In genomic region chr21:41255190-41255589, GRCh38 we compare ENCODE assay signal across 21 cellular contexts.
DNase-seq lines count a peak whose midpoint lies in the region; ATAC-seq, FAIRE-seq and TF ChIP-seq lines count a peak whose summit lies in the region.
"Had no signal": no experiment of that assay in that cellular context is flagged by ENCODE, and none has a peak within 500 bp of the region (broad histone marks: within the 10 kb centered on the region; RNA-seq: fewer than 3 reads in every experiment).

No MANE protein-coding gene starts in this region.

- intact Hi-C loops in activated B cell treated with CpG ODN at 0.5 μM for 24 hours (cut with micrococcal nuclease) = no loop called here
- intact Hi-C loops in endothelial cell of umbilical vein (cut with micrococcal nuclease) = no loop called here

- H3K4me1 ChIP-seq in endothelial cell of umbilical vein (ENCODE audit: control insufficient read depth, extremely low read depth, insufficient read depth, low read length) (peaks cover 25% of the 10 kb centered on the region), osteoblast (ENCODE audit: insufficient read depth, low read length) (peaks cover 38% of the 10 kb centered on the region)
- H3K4me1 ChIP-seq: BE2C, HAP-1 had no signal

- DNase-seq in activated B cell treated with CpG ODN at 0.5 μM for 24 hours (no peak), endothelial cell of umbilical vein (ENCODE audit: low read depth, low spot score) (no peak), osteoblast (ENCODE audit: insufficient read length, low spot score, missing footprints) (no peak), H54 (ENCODE audit: insufficient read length, low spot score) (no peak), GM20000 (ENCODE audit: low spot score) (no peak), frontal cortex (ENCODE audit: low spot score in 2 of 2) (no peak)
- DNase-seq: ACHN; BE2C; C1 segment of cervical spinal cord; CD4-positive, CD25-positive, alpha-beta regulatory T cell; CD8-positive, alpha-beta memory T cell; COR-L47; DMS 273 treated with DMSO at 0.1 percent for 48 hours; DMS53; DND-41; EL had no signal

- no peak overlapping the region for H2AFZ ChIP-seq in endothelial cell of umbilical vein (ENCODE audit: low read depth, low read length)
- H2AFZ ChIP-seq in osteoblast (ENCODE audit: low read length) = no peak overlapping the region

- no peak for ATAC-seq in activated B cell treated with CpG ODN at 0.5 μM for 24 hours (ENCODE audit: low read depth)
- ATAC-seq: GM12878 had no signal

- H3K27me3 ChIP-seq in endothelial cell of umbilical vein (ENCODE audit: control insufficient read depth in 2 of 2, insufficient read depth in 2 of 2, low read length in 2 of 2) (no peaks in the 10 kb centered on the region), osteoblast (ENCODE audit: insufficient read depth, low read length) (no peaks in the 10 kb centered on the region)
- H3K27me3 ChIP-seq: BE2C had no signal

- CTCF ChIA-PET in activated B cell treated with CpG ODN at 0.5 μM for 24 hours (lab: Charles Lee) = no interaction called here
- CTCF ChIA-PET in endothelial cell of umbilical vein (lab: Charles Lee) = no interaction called here

- peak overlapping the region; percentile 57 for H3K9ac ChIP-seq in endothelial cell of umbilical vein (replicated peaks; ENCODE audit: extremely low read depth, insufficient read depth, low read length)

- no peak for TF ChIP-seq CTCF in activated B cell treated with CpG ODN at 0.5 μM for 24 hours (IDR thresholded peaks at IDR 0.05)
- TF ChIP-seq CTCF in endothelial cell of umbilical vein (IDR thresholded peaks at IDR 0.05; ENCODE audit: extremely low read depth in 1 of 2, insufficient read depth in 1 of 2, low read depth in 1 of 2, low read length in 2 of 2) = no peak
- TF ChIP-seq CTCF in osteoblast (IDR thresholded peaks at IDR 0.05; ENCODE audit: extremely low read depth, low read depth, low read length) = no peak
- TF ChIP-seq CTCF in GM20000 (IDR thresholded peaks at IDR 0.05; ENCODE audit: extremely low read depth, missing control alignments) = no peak

- no peaks in the 10 kb centered on the region for H3K9me1 ChIP-seq in endothelial cell of umbilical vein (replicated peaks; ENCODE audit: control insufficient read depth, extremely low read depth, insufficient read depth, low read length)

- H3K4me2 ChIP-seq in endothelial cell of umbilical vein (ENCODE audit: insufficient read depth, low read length) = no peak overlapping the region
- no peak overlapping the region for H3K4me2 ChIP-seq in osteoblast (ENCODE audit: insufficient read depth, low read length)

- H3K4me3 ChIP-seq in endothelial cell of umbilical vein (replicated peaks in 1 of 3; ENCODE audit: insufficient read depth in 1 of 3, low read depth in 1 of 3, low read length in 3 of 3) (no peak overlapping the region), osteoblast (ENCODE audit: insufficient read depth, low read length) (no peak overlapping the region)
- H3K4me3 ChIP-seq: GM12878, HAP-1 had no signal

- peaks cover 11% of the 10 kb centered on the region for H3K9me3 Mint-ChIP-seq in activated B cell treated with CpG ODN at 0.5 μM for 24 hours

- TF ChIP-seq POLR2A in endothelial cell of umbilical vein (IDR thresholded peaks at IDR 0.05; ENCODE audit: low read depth, low read length) (no peak), H54 (IDR thresholded peaks at IDR 0.05; ENCODE audit: low read depth, low read length) (no peak)

- no peaks in the 10 kb centered on the region for H3K79me2 ChIP-seq in endothelial cell of umbilical vein (ENCODE audit: control insufficient read depth, insufficient read depth, low read length)
- no peaks in the 10 kb centered on the region for H3K79me2 ChIP-seq in osteoblast (ENCODE audit: insufficient read depth, low read length)

- no peaks in the 10 kb centered on the region for H3K27me3 Mint-ChIP-seq in activated B cell treated with CpG ODN at 0.5 μM for 24 hours

- FAIRE-seq in endothelial cell of umbilical vein (lab: Jason Lieb, UNC) (no peak), H54 (lab: Jason Lieb, UNC) (no peak), frontal cortex (lab: Jason Lieb, UNC) (no peak)
- FAIRE-seq: A204.1, GM12878, H1 had no signal

- H3K9me3 ChIP-seq in endothelial cell of umbilical vein (replicated peaks; ENCODE audit: control insufficient read depth, insufficient read depth, low read length) (no peaks in the 10 kb centered on the region), osteoblast (ENCODE audit: low read depth, low read length) (no peaks in the 10 kb centered on the region)
- H3K9me3 ChIP-seq: HAP-1 had no signal

- peak overlapping the region; percentile 85 for H3K27ac ChIP-seq in endothelial cell of umbilical vein (ENCODE audit: insufficient read depth, low read depth, low read length)
- peak overlapping the region; percentile 66 for H3K27ac ChIP-seq in osteoblast (ENCODE audit: low read depth, low read length)
- H3K27ac ChIP-seq: HL-60 had no signal

- H3K4me1 Mint-ChIP-seq in activated B cell treated with CpG ODN at 0.5 μM for 24 hours = peaks cover 8% of the 10 kb centered on the region
- H3K4me1 Mint-ChIP-seq: CD4-positive, CD25-positive, alpha-beta regulatory T cell; CD8-positive, alpha-beta memory T cell had no signal

- H3K27ac Mint-ChIP-seq in activated B cell treated with CpG ODN at 0.5 μM for 24 hours = peak overlapping the region; percentile 10
- H3K27ac Mint-ChIP-seq: CD4-positive, CD25-positive, alpha-beta regulatory T cell; CD8-positive, alpha-beta memory T cell had no signal

- peaks cover 79% of the 10 kb centered on the region for H3K36me3 Mint-ChIP-seq in activated B cell treated with CpG ODN at 0.5 μM for 24 hours (ENCODE audit: low read depth)

- H4K20me1 ChIP-seq in endothelial cell of umbilical vein (replicated peaks; ENCODE audit: control insufficient read depth, extremely low read depth, insufficient read depth, low read length) = no peaks in the 10 kb centered on the region
- no peaks in the 10 kb centered on the region for H4K20me1 ChIP-seq in osteoblast (ENCODE audit: insufficient read depth, low read length)

- no peak overlapping the region for H3K4me3 Mint-ChIP-seq in activated B cell treated with CpG ODN at 0.5 μM for 24 hours
- H3K4me3 Mint-ChIP-seq: CD4-positive, CD25-positive, alpha-beta regulatory T cell; CD8-positive, alpha-beta memory T cell had no signal

- no TSS peak for BruUV-seq in endothelial cell of umbilical vein (replicated peaks; lab: Mats Ljungman, UMichigan)

- POLR2A ChIA-PET in activated B cell treated with CpG ODN at 0.5 μM for 24 hours (lab: Charles Lee) = no interaction called here
- POLR2A ChIA-PET in endothelial cell of umbilical vein (lab: Charles Lee) = no interaction called here

- H3K36me3 ChIP-seq in endothelial cell of umbilical vein (ENCODE audit: control insufficient read depth in 2 of 2, extremely low read depth in 1 of 2, insufficient read depth in 2 of 2, low read length in 2 of 2) = peaks cover 2 to 3% of the 10 kb centered on the region in 2 experiments
- peaks cover 23% of the 10 kb centered on the region for H3K36me3 ChIP-seq in osteoblast (ENCODE audit: insufficient read depth, low read length)
- H3K36me3 ChIP-seq: BE2C, HAP-1 had no signal

- dilution Hi-C loops in endothelial cell of umbilical vein (cut with MboI; ENCODE audit: extremely low pct_ligation_motif_present, low sequenced_read_pairs) = no loop called here

TF ChIP-seq in endothelial cell of umbilical vein, 7 proteins besides CTCF, POLR2A, EP300 and RAD21:
- TF ChIP-seq EZH2 (IDR thresholded peaks at IDR 0.05; ENCODE audit: borderline replicate concordance, low read depth, low read length, severe bottlenecking) (no peak), JUN (IDR thresholded peaks at IDR 0.05; ENCODE audit: borderline replicate concordance, insufficient read depth, insufficient read length, low read depth) (no peak), MYC (IDR thresholded peaks at IDR 0.05; ENCODE audit: low read depth, low read length) (no peak), MAX (IDR thresholded peaks at IDR 0.05; ENCODE audit: insufficient read depth, insufficient read length) (no peak), POLR2AphosphoS5 (IDR thresholded peaks at IDR 0.05; ENCODE audit: insufficient read depth, low read depth, low read length) (no peak), GATA2 (IDR thresholded peaks at IDR 0.05; ENCODE audit: insufficient read depth, insufficient read length, low read depth, low read length) (no peak), FOS (IDR thresholded peaks at IDR 0.05; ENCODE audit: borderline replicate concordance, insufficient read depth, low read length) (no peak)
TF ChIP-seq in endothelial cell of umbilical vein: peak in this region for 0.
